8 cellular contexts compared by ENCODE assay signal in genomic region chr7:1459512-1459892, GRCh38. TPM values are rescaled to one million over a fixed set of nuclear protein-coding genes. Genes with fewer than 3 reads are reported as not detected.
A peak's percentile ranks its signal among the peaks of the same experiment; 100 is the strongest.
DNase-seq lines count a peak whose midpoint lies in the region; ATAC-seq, FAIRE-seq and TF ChIP-seq lines count a peak whose summit lies in the region.

No MANE protein-coding gene starts in this region.

- no peak overlapping the region for H3K27ac Mint-ChIP-seq in T-helper 2 cell treated with Interferon-gamma antibody and Interleukin-4, amounts not matched to agents 5 μg/mL and 100 μg/mL, for 36 hours

- no peaks in the 10 kb centered on the region for H3K27me3 ChIP-seq in ascending aorta
- H3K27me3 ChIP-seq in right cardiac atrium (ENCODE audit: control insufficient read depth, insufficient read depth): no peaks in the 10 kb centered on the region

- no peaks in the 10 kb centered on the region for H3K9me3 Mint-ChIP-seq in T-helper 2 cell treated with Interferon-gamma antibody and Interleukin-4, amounts not matched to agents 5 μg/mL and 100 μg/mL, for 36 hours

- peaks cover 3% of the 10 kb centered on the region for H3K27me3 Mint-ChIP-seq in T-helper 2 cell treated with Interferon-gamma antibody and Interleukin-4, amounts not matched to agents 5 μg/mL and 100 μg/mL, for 36 hours (ENCODE audit: low read depth)

- peak overlapping the region; percentile 50 for H3K4me3 Mint-ChIP-seq in T-helper 2 cell treated with Interferon-gamma antibody and Interleukin-4, amounts not matched to agents 5 μg/mL and 100 μg/mL, for 36 hours

- H3K9me3 ChIP-seq in ascending aorta (no peaks in the 10 kb centered on the region), right cardiac atrium (ENCODE audit: control insufficient read depth, low read length) (no peaks in the 10 kb centered on the region)

- H3K4me3 ChIP-seq in ascending aorta (peak overlapping the region; percentile 89 to 95), right cardiac atrium (ENCODE audit: low read length) (peak overlapping the region; percentile 69)

- H3K36me3 Mint-ChIP-seq in T-helper 2 cell treated with Interferon-gamma antibody and Interleukin-4, amounts not matched to agents 5 μg/mL and 100 μg/mL, for 36 hours (ENCODE audit: low read depth): no peaks in the 10 kb centered on the region

- TF ChIP-seq CTCF in GM13977 (IDR thresholded peaks at IDR 0.05; ENCODE audit: extremely low read depth, insufficient read depth, missing control alignments) (no peak), ascending aorta (IDR thresholded peaks at IDR 0.05) (no peak)

- no peak for FAIRE-seq in urothelium cell line (lab: Jason Lieb, UNC)

- ATAC-seq in HG02885 (IDR thresholded peaks at IDR 0.05; ENCODE audit: poor library complexity, unreplicated experiment) (peak; percentile 92), right cardiac atrium (peak; percentile 95 to 96)

- DNase-seq in GM13977 (ENCODE audit: low spot score) (peak; percentile 100), NCI-H146 treated with DMSO at 0.1 percent for 48 hours (lab: John Stamatoyannopoulos, UW; ENCODE audit: unreplicated experiment) (peak; percentile 89), ascending aorta (ENCODE audit: low spot score in 2 of 2) (peak; percentile 97 to 100), right cardiac atrium (peak; percentile 100), putamen (ENCODE audit: low spot score) (peak; percentile 99), urothelium cell line (ENCODE audit: low spot score) (peak; percentile 100)
- DNase-seq in T-helper 2 cell treated with Interferon-gamma antibody and Interleukin-4, amounts not matched to agents 5 μg/mL and 100 μg/mL, for 36 hours (ENCODE audit: low spot score): peak; percentile 97

- under 1% methylated on average over 35 of the region's 35 CpGs for WGBS in right cardiac atrium

- H3K36me3 ChIP-seq in ascending aorta: no peaks in the 10 kb centered on the region

- intact Hi-C loops in ascending aorta (cut with DNase I) (loop anchor here (2.0 kb wide), 1 partner anchor 895 kb away; the partner anchor contains the start of gene EIF3B), right cardiac atrium (cut with DNase I) (no loop called here)

- H3K4me1 ChIP-seq in ascending aorta (peaks cover 16 to 44% of the 10 kb centered on the region in 2 donors), right cardiac atrium (ENCODE audit: control insufficient read depth, insufficient read depth, low read length) (peaks cover 3% of the 10 kb centered on the region)

- in situ Hi-C loops in GM13977 (cut with MboI; ENCODE audit: low pct_unique_long_range_greater_than_20kb, low sequenced_read_pairs, unreplicated experiment): no loop called here

- H3K4me1 Mint-ChIP-seq in T-helper 2 cell treated with Interferon-gamma antibody and Interleukin-4, amounts not matched to agents 5 μg/mL and 100 μg/mL, for 36 hours (ENCODE audit: low read depth): peaks cover 3% of the 10 kb centered on the region

- H3K27ac ChIP-seq in ascending aorta: peak overlapping the region; percentile 85 to 95
- H3K27ac ChIP-seq in right cardiac atrium (ENCODE audit: low read length): no peak overlapping the region

RNA-seq across cellular contexts. Expression of gene MICALL2, which starts 0.2 kb away (rescaled TPM):
- 76.5 TPM for total RNA-seq in ascending aorta
- 10 to 100 TPM in 3 of 4 donors, 1 to 10 TPM in 1; 9.7 to 18.7 (median 13.4) TPM for total RNA-seq in right cardiac atrium
- 13.0 TPM for polyA plus RNA-seq in right cardiac atrium

RNA-seq across cellular contexts. Expression of gene INTS1, which starts 44.7 kb away (rescaled TPM):
- total RNA-seq in ascending aorta: 80.7 TPM
- total RNA-seq in right cardiac atrium: 10 to 100 TPM; 30.6 to 48.3 (median 46.3) TPM
- 39.0 TPM for polyA plus RNA-seq in right cardiac atrium
